In genomic region chr4:152626790-152627189, GRCh38 we compare ENCODE assay signal across 30 cellular contexts. TPM values are rescaled to one million over a fixed set of nuclear protein-coding genes. Genes with fewer than 3 reads are reported as not detected.
DNase-seq lines count a peak whose midpoint lies in the region; ATAC-seq, FAIRE-seq and TF ChIP-seq lines count a peak whose summit lies in the region.
"Had no signal": no experiment of that assay in that cellular context is flagged by ENCODE, and none has a peak within 500 bp of the region (broad histone marks: within the 10 kb centered on the region; RNA-seq: fewer than 3 reads in every experiment).

No MANE protein-coding gene starts in this region.

- CTCF ChIA-PET in activated B cell treated with CpG ODN at 0.5 μM for 24 hours (lab: Charles Lee), result no interaction called here

- no peaks in the 10 kb centered on the region for H3K27me3 Mint-ChIP-seq in CD4-positive, CD25-positive, alpha-beta regulatory T cell
- H3K27me3 Mint-ChIP-seq in activated B cell treated with CpG ODN at 0.5 μM for 24 hours, result no peaks in the 10 kb centered on the region
- H3K27me3 Mint-ChIP-seq in naive thymus-derived CD8-positive, alpha-beta T cell, result no peaks in the 10 kb centered on the region
- H3K27me3 Mint-ChIP-seq: activated T-cell treated with anti-CD3 and anti-CD28 coated beads, Interleukin-2, amount 50 U/mL, for 24 hours; stimulated activated naive CD8-positive, alpha-beta T cell treated with anti-CD3 and anti-CD28 coated beads, Interleukin-15, amount 100 ng/mL, for 72 hours had no signal

- no peak for TF ChIP-seq POLR2A in esophagus squamous epithelium (IDR thresholded peaks at IDR 0.05)

- no peaks in the 10 kb centered on the region for H3K4me1 ChIP-seq in CD4-positive, CD25-positive, alpha-beta regulatory T cell (ENCODE audit: control insufficient read depth, insufficient read depth, low read length, poor library complexity, severe bottlenecking)
- H3K4me1 ChIP-seq in esophagus squamous epithelium, result no peaks in the 10 kb centered on the region
- H3K4me1 ChIP-seq: BE2C, body of pancreas, Caco-2, Peyer's patch, right atrium auricular region had no signal

- peaks cover 22% of the 10 kb centered on the region for H3K36me3 Mint-ChIP-seq in CD4-positive, CD25-positive, alpha-beta regulatory T cell
- H3K36me3 Mint-ChIP-seq in activated B cell treated with CpG ODN at 0.5 μM for 24 hours (ENCODE audit: low read depth), result peaks cover 40% of the 10 kb centered on the region
- H3K36me3 Mint-ChIP-seq in naive thymus-derived CD8-positive, alpha-beta T cell, result peaks cover 7 to 30% (median 15%) of the 10 kb centered on the region in 3 donors

- H3K27me3 ChIP-seq in CD4-positive, CD25-positive, alpha-beta regulatory T cell (ENCODE audit: control insufficient read depth, insufficient read depth, low read length), result no peaks in the 10 kb centered on the region
- H3K27me3 ChIP-seq in esophagus squamous epithelium, result no peaks in the 10 kb centered on the region
- H3K27me3 ChIP-seq: BE2C, body of pancreas, Peyer's patch, right atrium auricular region had no signal

- intact Hi-C loops in activated B cell treated with CpG ODN at 0.5 μM for 24 hours (cut with micrococcal nuclease), result loop anchor here (5.0 kb wide), 1 partner anchor 34 kb away; no protein-coding TSS in a partner anchor
- intact Hi-C loops in esophagus squamous epithelium (cut with DNase I), result no loop called here

- POLR2A ChIA-PET in activated B cell treated with CpG ODN at 0.5 μM for 24 hours (lab: Charles Lee), result interaction anchor here (2.0 kb wide), 1 partner anchor 90 kb away, joined by 6 read pairs; the partner anchor contains the start of gene FBXW7
- POLR2A ChIA-PET in naive thymus-derived CD8-positive, alpha-beta T cell (lab: Charles Lee), result no interaction called here

- H3K4me1 Mint-ChIP-seq in CD4-positive, CD25-positive, alpha-beta regulatory T cell, result peaks cover 0 to 19% (median 6%) of the 10 kb centered on the region in 4 donors
- no peaks in the 10 kb centered on the region for H3K4me1 Mint-ChIP-seq in activated B cell treated with CpG ODN at 0.5 μM for 24 hours
- H3K4me1 Mint-ChIP-seq in naive thymus-derived CD8-positive, alpha-beta T cell, result peaks cover 0 to 1% (median 0%) of the 10 kb centered on the region in 4 donors
- H3K4me1 Mint-ChIP-seq: stimulated activated naive CD8-positive, alpha-beta T cell treated with anti-CD3 and anti-CD28 coated beads, Interleukin-15, amount 100 ng/mL, for 72 hours had no signal

- no peak for TF ChIP-seq CTCF in activated B cell treated with CpG ODN at 0.5 μM for 24 hours (IDR thresholded peaks at IDR 0.05)
- TF ChIP-seq CTCF in esophagus squamous epithelium (IDR thresholded peaks at IDR 0.05), result no peak

- peak overlapping the region in 2 of 3 donors; percentile 10 to 89 for H3K27ac Mint-ChIP-seq in CD4-positive, CD25-positive, alpha-beta regulatory T cell
- H3K27ac Mint-ChIP-seq in activated B cell treated with CpG ODN at 0.5 μM for 24 hours, result peak overlapping the region; percentile 54
- peak overlapping the region in 8 of 10 donors; percentile 2 to 79 (median 28) for H3K27ac Mint-ChIP-seq in naive thymus-derived CD8-positive, alpha-beta T cell
- H3K27ac Mint-ChIP-seq: activated T-cell treated with anti-CD3 and anti-CD28 coated beads, Interleukin-2, amount 50 U/mL, for 24 hours; endodermal cell had no signal

- no peak overlapping the region for H3K4me3 ChIP-seq in CD4-positive, CD25-positive, alpha-beta regulatory T cell (ENCODE audit: low read depth, low read length)
- no peak overlapping the region for H3K4me3 ChIP-seq in esophagus squamous epithelium
- H3K4me3 ChIP-seq: body of pancreas, mucosa of descending colon, Peyer's patch, right atrium auricular region, thoracic aorta had no signal

- no peak for DNase-seq in CD4-positive, CD25-positive, alpha-beta regulatory T cell
- no peak for DNase-seq in GM19239 (ENCODE audit: insufficient read length, low spot score)
- no peak for DNase-seq in activated B cell treated with CpG ODN at 0.5 μM for 24 hours
- no peak for DNase-seq in naive thymus-derived CD8-positive, alpha-beta T cell
- no peak for DNase-seq in NK-92 (lab: John Stamatoyannopoulos, UW; ENCODE audit: unreplicated experiment)
- DNase-seq in esophagus squamous epithelium (lab: John Stamatoyannopoulos, UW), result no peak
- DNase-seq: activated CD4-positive, alpha-beta T cell treated with anti-CD3 and anti-CD28 coated beads for 48 hours; activated T-cell treated with anti-CD3 and anti-CD28 coated beads, Interleukin-2, amount 50 U/mL, for 24 hours; BE2C; body of pancreas; Caco-2; cerebellar nuclear complex; dermis blood vessel endothelial cell; endodermal cell; mucosa of descending colon; NCI-H1436 treated with DMSO at 0.1 percent for 48 hours; NCI-H2081 treated with DMSO at 0.1 percent for 48 hours; NCI-H226; NCI-H69; Peyer's patch; SHP77 treated with DMSO at 0.1 percent for 48 hours; stimulated activated CD4-positive, alpha-beta T cell treated with anti-CD3 and anti-CD28 coated beads, Interleukin-1b, Interleukin-23, amount 100 ng/mL, for 48 hours; stimulated activated naive CD8-positive, alpha-beta T cell treated with anti-CD3 and anti-CD28 coated beads, Interleukin-15, amount 100 ng/mL, for 72 hours; T-helper 9 cell had no signal

- H3K9me3 ChIP-seq in CD4-positive, CD25-positive, alpha-beta regulatory T cell (ENCODE audit: control insufficient read depth in 2 of 2, low read length in 2 of 2), result no peaks in the 10 kb centered on the region
- H3K9me3 ChIP-seq in esophagus squamous epithelium, result no peaks in the 10 kb centered on the region
- H3K9me3 ChIP-seq: BE2C, body of pancreas, Caco-2, mucosa of descending colon, Peyer's patch, right atrium auricular region, thoracic aorta had no signal

- H3K27ac ChIP-seq in CD4-positive, CD25-positive, alpha-beta regulatory T cell (ENCODE audit: insufficient read depth, low read length, poor library complexity, severe bottlenecking), result no peak overlapping the region
- no peak overlapping the region for H3K27ac ChIP-seq in esophagus squamous epithelium
- H3K27ac ChIP-seq: body of pancreas, Peyer's patch, right atrium auricular region, thoracic aorta had no signal

- no peaks in the 10 kb centered on the region for H3K9me3 Mint-ChIP-seq in CD4-positive, CD25-positive, alpha-beta regulatory T cell
- no peaks in the 10 kb centered on the region for H3K9me3 Mint-ChIP-seq in activated B cell treated with CpG ODN at 0.5 μM for 24 hours
- no peaks in the 10 kb centered on the region for H3K9me3 Mint-ChIP-seq in naive thymus-derived CD8-positive, alpha-beta T cell
- H3K9me3 Mint-ChIP-seq: activated T-cell treated with anti-CD3 and anti-CD28 coated beads, Interleukin-2, amount 50 U/mL, for 24 hours; endodermal cell; stimulated activated naive CD8-positive, alpha-beta T cell treated with anti-CD3 and anti-CD28 coated beads, Interleukin-15, amount 100 ng/mL, for 72 hours had no signal

- peaks cover 33% of the 10 kb centered on the region for H3K36me3 ChIP-seq in CD4-positive, CD25-positive, alpha-beta regulatory T cell (ENCODE audit: control insufficient read depth, insufficient read depth, low read length)
- H3K36me3 ChIP-seq in esophagus squamous epithelium, result peaks cover 0 to 45% (median 0%) of the 10 kb centered on the region in 3 donors
- H3K36me3 ChIP-seq: BE2C, Peyer's patch, right atrium auricular region, thoracic aorta had no signal

- WGBS in esophagus squamous epithelium, 2 donors, result 77 to 80% methylated on average over 2 of the region's 2 CpGs

- H3K4me3 Mint-ChIP-seq in CD4-positive, CD25-positive, alpha-beta regulatory T cell, result no peak overlapping the region
- no peak overlapping the region for H3K4me3 Mint-ChIP-seq in activated B cell treated with CpG ODN at 0.5 μM for 24 hours
- H3K4me3 Mint-ChIP-seq in naive thymus-derived CD8-positive, alpha-beta T cell, result no peak overlapping the region
- H3K4me3 Mint-ChIP-seq: activated T-cell treated with anti-CD3 and anti-CD28 coated beads, Interleukin-2, amount 50 U/mL, for 24 hours; endodermal cell; stimulated activated naive CD8-positive, alpha-beta T cell treated with anti-CD3 and anti-CD28 coated beads, Interleukin-15, amount 100 ng/mL, for 72 hours had no signal

- no peak for ATAC-seq in CD4-positive, CD25-positive, alpha-beta regulatory T cell (ENCODE audit: low read depth in 2 of 2)
- no peak for ATAC-seq in activated B cell treated with CpG ODN at 0.5 μM for 24 hours (ENCODE audit: low read depth)
- ATAC-seq in naive thymus-derived CD8-positive, alpha-beta T cell, result no peak
- no peak for ATAC-seq in GM19035 (IDR thresholded peaks at IDR 0.05; ENCODE audit: unreplicated experiment)
- ATAC-seq: body of pancreas; mucosa of descending colon; stimulated activated naive CD8-positive, alpha-beta T cell treated with anti-CD3 and anti-CD28 coated beads, Interleukin-15, amount 100 ng/mL, for 72 hours had no signal

- FAIRE-seq in GM19239 (lab: Jason Lieb, UNC), result peak; percentile 47
- FAIRE-seq: frontal cortex had no signal

RNA-seq across cellular contexts. Expression of gene TMEM154, which starts 53.0 kb away (rescaled TPM):
- total RNA-seq in CD4-positive, CD25-positive, alpha-beta regulatory T cell, result 36.3 TPM
- polyA plus RNA-seq in CD4-positive, CD25-positive, alpha-beta regulatory T cell, result 10 to 100 TPM; 53.0 to 62.4 (median 57.0) TPM
- total RNA-seq in activated B cell treated with CpG ODN at 0.5 μM for 24 hours, result 47.5 and 59.9 TPM in 2 replicates
- 10 to 100 TPM; 33.4 to 37.9 TPM for total RNA-seq in naive thymus-derived CD8-positive, alpha-beta T cell
- 10 to 100 TPM; 24.7 to 30.8 (median 28.4) TPM for polyA plus RNA-seq in naive thymus-derived CD8-positive, alpha-beta T cell
- total RNA-seq in esophagus squamous epithelium, result 10 to 100 TPM; 41.2 to 83.1 (median 60.5) TPM
- total RNA-seq: G401 had no signal
- polyA plus RNA-seq: neural cell had no signal
